13 cellular contexts compared by ENCODE assay signal in the genomic region with DNA sequence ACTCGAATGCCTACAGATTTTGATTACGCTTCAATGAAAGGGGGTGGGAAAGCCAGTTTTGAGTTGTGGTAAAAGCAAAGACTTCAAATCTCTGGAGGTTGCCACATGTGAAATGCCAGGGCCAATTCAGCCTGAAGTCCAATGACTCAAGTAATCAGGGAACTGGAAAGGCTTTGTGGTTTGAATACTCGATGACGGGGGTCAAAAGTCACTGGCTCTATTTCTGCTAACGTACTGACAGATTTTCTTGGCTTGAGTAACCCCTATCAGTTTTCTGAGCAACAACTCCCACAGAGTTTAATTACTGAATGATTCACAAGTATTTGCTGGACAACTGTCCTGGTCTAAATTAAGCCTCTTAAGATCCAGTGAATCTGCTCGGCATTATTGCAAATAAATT.
A peak's percentile ranks its signal among the peaks of the same experiment; 100 is the strongest.
DNase-seq lines count a peak whose midpoint lies in the region; ATAC-seq and TF ChIP-seq lines count a peak whose summit lies in the region.
"Had no signal": no experiment of that assay in that cellular context is flagged by ENCODE, and none has a peak within 500 bp of the region (broad histone marks: within the 10 kb centered on the region; RNA-seq: fewer than 3 reads in every experiment).

No MANE protein-coding gene starts in this region.

- no peaks in the 10 kb centered on the region for H3K36me3 ChIP-seq in adipocyte (ENCODE audit: control insufficient read depth, insufficient read depth, low read length, severe bottlenecking)
- H3K36me3 ChIP-seq in upper lobe of right lung, result peaks cover 4% of the 10 kb centered on the region
- H3K36me3 ChIP-seq: SJSA1 had no signal

- intact Hi-C loops in upper lobe of right lung (cut with DNase I), result no loop called here

- no peak overlapping the region for H3K27ac ChIP-seq in upper lobe of right lung
- H3K27ac ChIP-seq: A549, epithelial cell of prostate, SJSA1 had no signal

- DNase-seq in SIG-M5 treated with dmso at 0.1 percent for 504 hours (lab: John Stamatoyannopoulos, UW; ENCODE audit: unreplicated experiment) (peak; percentile 13), SIG-M5 (lab: John Stamatoyannopoulos, UW) (no peak), adipocyte (ENCODE audit: low read depth) (peak; percentile 96), hepatic stellate cell (ENCODE audit: low spot score) (peak; percentile 37), upper lobe of right lung (no peak), NCI-H1436 treated with DMSO at 0.1 percent for 48 hours (lab: John Stamatoyannopoulos, UW) (no peak)
- DNase-seq in activated effector memory CD4-positive, alpha-beta T cell treated with Interleukin-2 at 50 U/mL for 16 hours, result no peak
- DNase-seq: activated T-cell treated with anti-CD3 and anti-CD28 coated beads, Interleukin-2, amount 50 U/mL, for 48 hours; KBM-7 had no signal

- ATAC-seq in upper lobe of right lung (peak; percentile 52), HG03108 (IDR thresholded peaks at IDR 0.05; ENCODE audit: unreplicated experiment) (no peak)
- ATAC-seq: A549 had no signal

- H3K4me3 ChIP-seq in adipocyte (ENCODE audit: low read length) (peak overlapping the region; percentile 43), upper lobe of right lung (no peak overlapping the region)
- H3K4me3 ChIP-seq: A549, SJSA1 had no signal

- no peak overlapping the region for H3K9ac ChIP-seq in adipocyte (ENCODE audit: low read length)

- H3K27me3 ChIP-seq in adipocyte (replicated peaks; ENCODE audit: control insufficient read depth, insufficient read depth, low read length) (peaks cover 9% of the 10 kb centered on the region), upper lobe of right lung (no peaks in the 10 kb centered on the region)
- H3K27me3 ChIP-seq: SJSA1 had no signal

- TF ChIP-seq CTCF in upper lobe of right lung (IDR thresholded peaks at IDR 0.05), result no peak

- peaks cover 35% of the 10 kb centered on the region for H3K4me1 ChIP-seq in adipocyte (ENCODE audit: control insufficient read depth, insufficient read depth, low read length)
- peaks cover 7% of the 10 kb centered on the region for H3K4me1 ChIP-seq in upper lobe of right lung

- no peaks in the 10 kb centered on the region for H3K9me3 ChIP-seq in adipocyte (ENCODE audit: control insufficient read depth, low read length)
- no peaks in the 10 kb centered on the region for H3K9me3 ChIP-seq in upper lobe of right lung
- H3K9me3 ChIP-seq: A549, SJSA1 had no signal

Comparison
In these comparisons a context has a peak if more than half of its experiments do, and no peak if none do; other contexts are left out.
1. DNase-seq: peak in SIG-M5 treated with dmso at 0.1 percent for 504 hours (single experiment), adipocyte (single experiment) and hepatic stellate cell (single experiment); none in SIG-M5 (single experiment), upper lobe of right lung (single experiment), NCI-H1436 treated with DMSO at 0.1 percent for 48 hours (single experiment) and activated effector memory CD4-positive, alpha-beta T cell treated with Interleukin-2 at 50 U/mL for 16 hours (single experiment).